Comparison of ENCODE assay signal across 36 cellular contexts in the genomic region with DNA sequence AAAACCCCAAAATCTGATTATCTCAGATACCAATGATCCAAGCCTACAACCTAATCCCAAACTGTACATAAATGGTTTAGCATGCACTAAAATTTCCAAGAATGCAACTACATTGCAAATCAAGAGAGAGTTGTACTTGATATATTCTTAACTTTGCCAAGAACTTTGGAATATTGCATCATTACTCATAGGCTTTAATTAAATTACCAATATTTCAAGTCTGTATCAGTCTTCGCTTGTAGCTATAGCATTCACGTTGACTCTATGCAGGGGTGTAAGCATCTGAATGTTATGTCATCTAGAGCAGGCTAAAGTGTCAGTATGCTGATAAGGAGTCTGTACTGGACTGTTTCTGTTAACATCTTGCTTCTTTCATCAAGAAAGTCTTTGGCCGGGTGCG. TPM values are rescaled to one million over a fixed set of nuclear protein-coding genes. Genes with fewer than 3 reads are reported as not detected.
"Had no signal": no experiment of that assay in that cellular context is flagged by ENCODE, and none has a peak within 500 bp of the region (broad histone marks: within the 10 kb centered on the region; RNA-seq: fewer than 3 reads in every experiment).

No MANE protein-coding gene starts in this region.

- H3K4me1 Mint-ChIP-seq: activated B cell treated with CpG ODN at 0.5 μM for 24 hours; activated CD4-positive, alpha-beta T cell treated with anti-CD3 and anti-CD28 coated beads, Interleukin-2, amount 10 ng/mL, durations not matched to agents 24 days and 14 days; activated CD8-positive, alpha-beta memory T cell treated with anti-CD3 and anti-CD28 coated beads, Interleukin-2, amount 10 ng/mL, durations not matched to agents 7 days and 5 days; activated naive CD8-positive, alpha-beta T cell treated with anti-CD3 and anti-CD28 coated beads for 36 hours had no signal

- H3K4me3 Mint-ChIP-seq: activated B cell treated with CpG ODN at 0.5 μM for 24 hours; activated CD4-positive, alpha-beta memory T cell treated with anti-CD3 and anti-CD28 coated beads for 36 hours; activated CD4-positive, alpha-beta T cell treated with anti-CD3 and anti-CD28 coated beads, Interleukin-2, amount 10 ng/mL, durations not matched to agents 24 days and 14 days; activated CD8-positive, alpha-beta memory T cell treated with anti-CD3 and anti-CD28 coated beads, Interleukin-2, amount 10 ng/mL, durations not matched to agents 7 days and 5 days; activated CD8-positive, alpha-beta T cell treated with anti-CD3 and anti-CD28 coated beads, Interleukin-2, amount 10 ng/mL, durations not matched to agents 7 days and 5 days; activated naive CD8-positive, alpha-beta T cell treated with anti-CD3 and anti-CD28 coated beads for 36 hours; activated T-cell treated with anti-CD3 and anti-CD28 coated beads, Interleukin-2, amount 50 U/mL, for 24 hours; T-helper 1 cell treated with Interleukin-12 subunit alpha and Interleukin-12 subunit beta and Interleukin-4 antibody, amounts not matched to agents 30 μg/mL and 1 μg/mL, for 36 hours; T-helper 2 cell treated with Interferon-gamma antibody and Interleukin-4, amounts not matched to agents 5 μg/mL and 100 μg/mL, for 36 hours had no signal

- H3K9me3 Mint-ChIP-seq: activated B cell treated with CpG ODN at 0.5 μM for 24 hours; activated CD4-positive, alpha-beta memory T cell treated with anti-CD3 and anti-CD28 coated beads for 36 hours; activated CD4-positive, alpha-beta T cell treated with anti-CD3 and anti-CD28 coated beads, Interleukin-2, amount 10 ng/mL, durations not matched to agents 24 days and 14 days; activated naive CD4-positive, alpha-beta T cell treated with anti-CD3 and anti-CD28 coated beads, Interleukin-2, amount 50 U/mL, for 72 hours; activated T-cell treated with anti-CD3 and anti-CD28 coated beads, Interleukin-2, amount 50 U/mL, for 24 hours; activated T-helper 2 cell treated with anti-CD3 and anti-CD28 coated beads, Interferon-gamma antibody, Interleukin-2, Interleukin-4, amounts not matched to agents 10 μg/mL and 5 μg/mL and 100 μg/mL, durations not matched to agents 14 hours and 24 hours and 36 hours; T-helper 1 cell treated with Interleukin-12 subunit alpha and Interleukin-12 subunit beta and Interleukin-4 antibody, amounts not matched to agents 30 μg/mL and 1 μg/mL, for 36 hours; T-helper 2 cell treated with Interferon-gamma antibody and Interleukin-4, amounts not matched to agents 5 μg/mL and 100 μg/mL, for 36 hours had no signal

- H3K4me1 ChIP-seq: adrenal gland, body of pancreas, breast epithelium had no signal

- H3K36me3 ChIP-seq: adrenal gland, brain microvascular endothelial cell, breast epithelium had no signal

- H3K4me3 ChIP-seq: adrenal gland, body of pancreas, breast epithelium had no signal

- DNase-seq: activated B cell treated with CpG ODN at 0.5 μM for 24 hours; activated CD4-positive, alpha-beta memory T cell treated with anti-CD3 and anti-CD28 coated beads for 36 hours; activated CD4-positive, alpha-beta T cell treated with anti-CD3 and anti-CD28 coated beads for 4 hours; activated CD4-positive, alpha-beta T cell treated with anti-CD3 and anti-CD28 coated beads, Interleukin-2, amount 10 ng/mL, durations not matched to agents 24 days and 14 days; activated CD4-positive, alpha-beta T cell treated with anti-CD3 and anti-CD28 coated beads, Interleukin-2, amount 50 U/mL, for 1 hour; activated CD4-positive, alpha-beta T cell treated with anti-CD3 and anti-CD28 coated beads, Interleukin-2, amount 50 U/mL, for 4 hours; activated CD4-positive, CD25-positive, alpha-beta regulatory T cell treated with anti-CD3 and anti-CD28 coated beads, Interleukin-2, amount 50 U/mL, for 72 hours; activated CD8-positive, alpha-beta memory T cell treated with anti-CD3 and anti-CD28 coated beads for 24 hours; activated CD8-positive, alpha-beta memory T cell treated with anti-CD3 and anti-CD28 coated beads, Interleukin-2, amount 10 ng/mL, durations not matched to agents 7 days and 5 days; activated CD8-positive, alpha-beta memory T cell treated with anti-CD3 and anti-CD28 coated beads, Interleukin-2, amount 50 U/mL, for 48 hours; activated CD8-positive, alpha-beta T cell treated with anti-CD3 and anti-CD28 coated beads, Interleukin-2, amount 10 ng/mL, durations not matched to agents 7 days and 5 days; activated effector memory CD4-positive, alpha-beta T cell treated with Interleukin-2 at 50 U/mL for 16 hours; activated gamma-delta T cell; activated naive CD4-positive, alpha-beta T cell treated with anti-CD3 and anti-CD28 coated beads, Interleukin-2, amount 50 U/mL, for 16 hours; activated naive CD4-positive, alpha-beta T cell treated with Interleukin-2 at 50 U/mL for 16 hours; activated naive CD8-positive, alpha-beta T cell treated with anti-CD3 and anti-CD28 coated beads for 36 hours; activated T-cell treated with anti-CD3 and anti-CD28 coated beads, Interleukin-2, amount 50 U/mL, for 24 hours; activated T-cell treated with anti-CD3 and anti-CD28 coated beads, Interleukin-2, amount 50 U/mL, for 48 hours; adrenal gland; amniotic stem cell; aorta; body of pancreas; brain microvascular endothelial cell; central memory CD4-positive, alpha-beta T cell; T-helper 1 cell; T-helper 2 cell; T-helper 9 cell had no signal

- H3K9me3 ChIP-seq: adrenal gland, body of pancreas, breast epithelium had no signal

- H3K27ac Mint-ChIP-seq: activated B cell treated with CpG ODN at 0.5 μM for 24 hours; activated CD4-positive, alpha-beta memory T cell treated with anti-CD3 and anti-CD28 coated beads for 36 hours; activated CD4-positive, alpha-beta T cell treated with anti-CD3 and anti-CD28 coated beads, Interleukin-2, amount 10 ng/mL, durations not matched to agents 24 days and 14 days; activated CD8-positive, alpha-beta memory T cell treated with anti-CD3 and anti-CD28 coated beads, Interleukin-2, amount 10 ng/mL, durations not matched to agents 7 days and 5 days; activated CD8-positive, alpha-beta T cell treated with anti-CD3 and anti-CD28 coated beads, Interleukin-2, amount 10 ng/mL, durations not matched to agents 7 days and 5 days; activated naive CD4-positive, alpha-beta T cell treated with anti-CD3 and anti-CD28 coated beads, Interleukin-2, amount 50 U/mL, for 72 hours; activated naive CD8-positive, alpha-beta T cell treated with anti-CD3 and anti-CD28 coated beads for 36 hours; activated T-cell treated with anti-CD3 and anti-CD28 coated beads, Interleukin-2, amount 50 U/mL, for 24 hours; activated T-helper 2 cell treated with anti-CD3 and anti-CD28 coated beads, Interferon-gamma antibody, Interleukin-2, Interleukin-4, amounts not matched to agents 10 μg/mL and 5 μg/mL and 100 μg/mL, durations not matched to agents 14 hours and 24 hours and 36 hours; T-helper 1 cell treated with Interleukin-12 subunit alpha and Interleukin-12 subunit beta and Interleukin-4 antibody, amounts not matched to agents 30 μg/mL and 1 μg/mL, for 36 hours; T-helper 2 cell treated with Interferon-gamma antibody and Interleukin-4, amounts not matched to agents 5 μg/mL and 100 μg/mL, for 36 hours had no signal

- H3K36me3 Mint-ChIP-seq: activated CD4-positive, alpha-beta memory T cell treated with anti-CD3 and anti-CD28 coated beads for 36 hours; activated CD8-positive, alpha-beta memory T cell treated with anti-CD3 and anti-CD28 coated beads, Interleukin-2, amount 10 ng/mL, durations not matched to agents 7 days and 5 days; activated naive CD4-positive, alpha-beta T cell treated with anti-CD3 and anti-CD28 coated beads, Interleukin-2, amount 50 U/mL, for 72 hours; activated naive CD8-positive, alpha-beta T cell treated with anti-CD3 and anti-CD28 coated beads for 36 hours had no signal

- H3K27ac ChIP-seq: adrenal gland, body of pancreas, brain microvascular endothelial cell, breast epithelium, VCaP had no signal

- H3K27me3 ChIP-seq: adrenal gland, body of pancreas, brain microvascular endothelial cell, breast epithelium had no signal

- ATAC-seq: activated CD8-positive, alpha-beta memory T cell treated with anti-CD3 and anti-CD28 coated beads, Interleukin-2, amount 10 ng/mL, durations not matched to agents 7 days and 5 days; activated CD8-positive, alpha-beta T cell treated with anti-CD3 and anti-CD28 coated beads, Interleukin-2, amount 10 ng/mL, durations not matched to agents 7 days and 5 days; activated naive CD4-positive, alpha-beta T cell treated with anti-CD3 and anti-CD28 coated beads, Interleukin-2, amount 50 U/mL, for 72 hours; body of pancreas had no signal

- FAIRE-seq: astrocyte, TTC549 had no signal

RNA-seq across cellular contexts. Expression of gene FOXI3, which starts 56.3 kb away (rescaled TPM):
- total RNA-seq: activated B cell treated with CpG ODN at 0.5 μM for 24 hours; activated CD4-positive, alpha-beta memory T cell treated with anti-CD3 and anti-CD28 coated beads for 36 hours; activated CD4-positive, alpha-beta T cell treated with anti-CD3 and anti-CD28 coated beads, Interleukin-2, amount 10 ng/mL, durations not matched to agents 24 days and 14 days; activated CD8-positive, alpha-beta memory T cell treated with anti-CD3 and anti-CD28 coated beads, Interleukin-2, amount 10 ng/mL, durations not matched to agents 7 days and 5 days; activated CD8-positive, alpha-beta T cell treated with anti-CD3 and anti-CD28 coated beads, Interleukin-2, amount 10 ng/mL, durations not matched to agents 7 days and 5 days; activated naive CD4-positive, alpha-beta T cell treated with anti-CD3 and anti-CD28 coated beads, Interleukin-2, amount 50 U/mL, for 72 hours; activated naive CD8-positive, alpha-beta T cell treated with anti-CD3 and anti-CD28 coated beads for 36 hours; activated T-helper 2 cell treated with anti-CD3 and anti-CD28 coated beads, Interferon-gamma antibody, Interleukin-2, Interleukin-4, amounts not matched to agents 10 μg/mL and 5 μg/mL and 100 μg/mL, durations not matched to agents 14 hours and 24 hours and 36 hours; adrenal gland; aorta; body of pancreas; breast epithelium; cardiac septum had no signal
- polyA plus RNA-seq: adrenal gland, aorta had no signal
